ENCODE assay signal across 8 cellular contexts in genomic region chr16:28925386-28926228, GRCh38. TPM values are rescaled to one million over a fixed set of nuclear protein-coding genes. Genes with fewer than 3 reads are reported as not detected.
DNase-seq lines count a peak whose midpoint lies in the region; ATAC-seq lines count a peak whose summit lies in the region.

No MANE protein-coding gene starts in this region.

- H3K36me3 ChIP-seq in adipocyte (ENCODE audit: control insufficient read depth, insufficient read depth, low read length, severe bottlenecking) (no peaks in the 10 kb centered on the region), aorta (ENCODE audit: control insufficient read depth in 1 of 2, insufficient read depth in 2 of 2, low read length in 1 of 2) (no peaks in the 10 kb centered on the region)

- peak overlapping the region; percentile 95 for H3K9ac ChIP-seq in adipocyte (ENCODE audit: low read length)

- 0 to 1% methylated on average over 48 of the region's 48 CpGs for WGBS in aorta, 2 donors

- H3K4me1 ChIP-seq in adipocyte (ENCODE audit: control insufficient read depth, insufficient read depth, low read length), result peaks cover 8% of the 10 kb centered on the region
- no peaks in the 10 kb centered on the region for H3K4me1 ChIP-seq in aorta (ENCODE audit: control insufficient read depth in 1 of 2, insufficient read depth in 2 of 2, low read length in 2 of 2)

- H3K9me3 ChIP-seq in adipocyte (ENCODE audit: control insufficient read depth, low read length) (no peaks in the 10 kb centered on the region), aorta (ENCODE audit: control insufficient read depth, low read length) (no peaks in the 10 kb centered on the region)

- intact Hi-C loops in left ventricle myocardium superior (cut with micrococcal nuclease), result no loop called here
- intact Hi-C loops in aorta (cut with DNase I), result loop anchor here in 1 of 2 donors (5.0 kb wide), 1 partner anchor 63 kb away; the partner anchor contains the start of gene SH2B1

- ATAC-seq in GM21528 (IDR thresholded peaks at IDR 0.05; ENCODE audit: low FRiP score, unreplicated experiment) (peak; percentile 30), left ventricle myocardium superior (peak; percentile 76), aorta (ENCODE audit: low FRiP score) (peak; percentile 81)

- peak overlapping the region; percentile 78 to 97 for H3K27ac ChIP-seq in aorta (ENCODE audit: low read depth in 1 of 2, low read length in 2 of 2)

- DNase-seq in DMS53 treated with DMSO at 0.1 percent for 48 hours (lab: John Stamatoyannopoulos, UW; ENCODE audit: unreplicated experiment), result peak; percentile 37
- peak; percentile 82 for DNase-seq in Jurkat, Clone E6-1 (ENCODE audit: low read depth, low spot score)
- peak; percentile 70 for DNase-seq in SKM-1 treated with dmso at 0.1 percent for 144 hours (lab: John Stamatoyannopoulos, UW; ENCODE audit: unreplicated experiment)
- peak; percentile 84 for DNase-seq in adipocyte (ENCODE audit: low read depth)
- DNase-seq in left ventricle myocardium superior, result peak; percentile 88
- peak; percentile 57 for DNase-seq in renal cortical epithelial cell (ENCODE audit: low read depth)
- DNase-seq in aorta, result peak; percentile 89 to 92

- H3K27me3 ChIP-seq in adipocyte (replicated peaks; ENCODE audit: control insufficient read depth, insufficient read depth, low read length) (no peaks in the 10 kb centered on the region), aorta (ENCODE audit: control insufficient read depth in 1 of 2, insufficient read depth in 2 of 2, low read length in 1 of 2) (no peaks in the 10 kb centered on the region)

- H3K4me3 ChIP-seq in Jurkat, Clone E6-1 (ENCODE audit: low read length), result peak overlapping the region; percentile 83
- H3K4me3 ChIP-seq in adipocyte (ENCODE audit: low read length), result peak overlapping the region; percentile 79
- H3K4me3 ChIP-seq in aorta (ENCODE audit: low read length in 2 of 2), result peak overlapping the region; percentile 88 to 94

RNA-seq across cellular contexts. Expression of gene RABEP2, which starts 0.6 kb away (rescaled TPM):
- polyA plus RNA-seq in Jurkat, Clone E6-1 (2012; ENCODE audit: insufficient read depth, insufficient read length), result 18.7 TPM
- total RNA-seq in left ventricle myocardium superior (20.5 TPM), renal cortical epithelial cell (33.5 and 52.1 TPM in 2 replicates), aorta (10 to 100 TPM; 11.5 to 18.8 TPM)
- 10 to 100 TPM; 18.3 to 30.0 TPM for polyA plus RNA-seq in aorta

RNA-seq across cellular contexts. Expression of gene CD19, which starts 6.2 kb away (rescaled TPM):
- not detected for polyA plus RNA-seq in Jurkat, Clone E6-1 (2012; ENCODE audit: insufficient read depth, insufficient read length)
- total RNA-seq in left ventricle myocardium superior (not detected), renal cortical epithelial cell (not detected in 2 replicates), aorta (under 1 TPM; 0.63 to 0.71 TPM)
- under 1 TPM in 1 of 2 donors, not detected in 1; 0.10 TPM for polyA plus RNA-seq in aorta

RNA-seq across cellular contexts. Expression of gene NFATC2IP, which starts 25.1 kb away (rescaled TPM):
- polyA plus RNA-seq in Jurkat, Clone E6-1 (2012; ENCODE audit: insufficient read depth, insufficient read length), result 59.5 TPM
- total RNA-seq in left ventricle myocardium superior (20.1 TPM), renal cortical epithelial cell (18.1 and 23.8 TPM in 2 replicates), aorta (10 to 100 TPM; 21.5 to 38.5 TPM)
- 10 to 100 TPM in 1 of 2 donors, 1 to 10 TPM in 1; 6.9 to 37.7 TPM for polyA plus RNA-seq in aorta

RNA-seq across cellular contexts. Expression of gene ATP2A1, which starts 47.3 kb away (rescaled TPM):
- polyA plus RNA-seq in Jurkat, Clone E6-1 (2012; ENCODE audit: insufficient read depth, insufficient read length), result 5.8 TPM
- total RNA-seq in left ventricle myocardium superior (0.45 TPM), renal cortical epithelial cell (0.10 TPM in 1 of 2 replicates, not detected in the other), aorta (under 1 TPM; 0.36 to 0.97 TPM)
- polyA plus RNA-seq in aorta, result under 1 TPM; 0.38 to 0.49 TPM

RNA-seq across cellular contexts. Expression of gene SPNS1, which starts 49.0 kb away (rescaled TPM):
- 36.3 TPM for polyA plus RNA-seq in Jurkat, Clone E6-1 (2012; ENCODE audit: insufficient read depth, insufficient read length)
- total RNA-seq in left ventricle myocardium superior (17.9 TPM), renal cortical epithelial cell (21.0 and 36.0 TPM in 2 replicates), aorta (10 to 100 TPM; 20.9 to 25.1 TPM)
- polyA plus RNA-seq in aorta, result 100 to 1,000 TPM in 1 of 2 donors, 10 to 100 TPM in 1; 11.8 to 112 TPM

Comparison
In these comparisons a context has a peak if more than half of its experiments do, and no peak if none do; other contexts are left out.
1. Peak in every context shown above with its lines: DNase-seq, ATAC-seq, H3K4me3 ChIP-seq and H3K27ac ChIP-seq.
2. DNase-seq: peak in every context shown above with its lines; median percentile 90 in aorta; 88 in left ventricle myocardium superior; 84 in adipocyte; 82 in Jurkat, Clone E6-1; 70 in SKM-1 treated with dmso at 0.1 percent for 144 hours; 57 in renal cortical epithelial cell; 37 in DMS53 treated with DMSO at 0.1 percent for 48 hours.
3. ATAC-seq: peak in every context shown above with its lines; median percentile 81 in aorta; 76 in left ventricle myocardium superior; 30 in GM21528.